14 cellular contexts compared by ENCODE assay signal in genomic region chr7:134364619-134365037, GRCh38. TPM values are rescaled to one million over a fixed set of nuclear protein-coding genes. Genes with fewer than 3 reads are reported as not detected.
A peak's percentile ranks its signal among the peaks of the same experiment; 100 is the strongest.
DNase-seq lines count a peak whose midpoint lies in the region; ATAC-seq, FAIRE-seq and TF ChIP-seq lines count a peak whose summit lies in the region.
"Had no signal": no experiment of that assay in that cellular context is flagged by ENCODE, and none has a peak within 500 bp of the region (broad histone marks: within the 10 kb centered on the region; RNA-seq: fewer than 3 reads in every experiment).

No MANE protein-coding gene starts in this region.

- no peak for TF ChIP-seq RAD21 in liver (IDR thresholded peaks at IDR 0.05)

- no peak overlapping the region for H3K9ac ChIP-seq in duodenal mucosa (ENCODE audit: low read depth in 1 of 2, low read length in 2 of 2)
- H3K9ac ChIP-seq in liver (ENCODE audit: low read depth in 1 of 2, low read length in 2 of 2) = no peak overlapping the region

- H3K36me3 ChIP-seq in duodenal mucosa (ENCODE audit: control insufficient read depth in 1 of 2, insufficient read depth in 2 of 2, low read length in 2 of 2) (no peaks in the 10 kb centered on the region), liver (ENCODE audit: control insufficient read depth in 4 of 4, insufficient read depth in 3 of 4, low read depth in 1 of 4, low read length in 3 of 4) (no peaks in the 10 kb centered on the region)

- no peak for TF ChIP-seq CTCF in liver (IDR thresholded peaks at IDR 0.05; ENCODE audit: low read depth, low read length, missing input control)

- no peaks in the 10 kb centered on the region for H3K27me3 ChIP-seq in duodenal mucosa (ENCODE audit: control insufficient read depth in 1 of 2, insufficient read depth in 2 of 2, low read length in 2 of 2)
- no peaks in the 10 kb centered on the region for H3K27me3 ChIP-seq in liver (ENCODE audit: control insufficient read depth in 4 of 4, insufficient read depth in 4 of 4, low read length in 3 of 4)

- DNase-seq in AG20443 (ENCODE audit: low spot score) = peak; percentile 52
- DNase-seq in LoVo (ENCODE audit: low spot score) = peak; percentile 89
- DNase-seq in frontal cortex (ENCODE audit: low spot score in 2 of 2) = no peak
- DNase-seq in activated CD4-positive, alpha-beta T cell treated with anti-CD3 and anti-CD28 coated beads for 1 hour = no peak
- DNase-seq in NCI-H2171 treated with DMSO at 0.1 percent for 48 hours (lab: John Stamatoyannopoulos, UW) = no peak
- DNase-seq: activated CD4-positive, alpha-beta T cell treated with anti-CD3 and anti-CD28 coated beads, Interleukin-2, amount 50 U/mL, for 48 hours; activated naive CD4-positive, alpha-beta T cell; C1 segment of cervical spinal cord; naive B cell; NCI-H748 treated with DMSO at 0.1 percent for 48 hours; T-helper 1 cell had no signal

- H3K4me3 ChIP-seq in duodenal mucosa (ENCODE audit: low read depth in 1 of 2, low read length in 2 of 2) (no peak overlapping the region), liver (ENCODE audit: low read depth in 1 of 3, low read length in 3 of 3) (no peak overlapping the region)

- no peak for FAIRE-seq in frontal cortex (lab: Jason Lieb, UNC)

- H3K27ac ChIP-seq in duodenal mucosa (ENCODE audit: low read depth, low read length) (peak overlapping the region; percentile 55), liver (ENCODE audit: low read depth in 1 of 2, low read length in 2 of 2) (peak overlapping the region; percentile 69 to 88)

- H3K9me3 ChIP-seq in duodenal mucosa (ENCODE audit: control insufficient read depth in 1 of 2, low read length in 2 of 2) = no peaks in the 10 kb centered on the region
- H3K9me3 ChIP-seq in liver (ENCODE audit: control insufficient read depth in 4 of 4, low read length in 3 of 4) = no peaks in the 10 kb centered on the region

- H3K4me1 ChIP-seq in duodenal mucosa (ENCODE audit: control insufficient read depth in 1 of 2, insufficient read depth in 2 of 2, low read length in 2 of 2) (peaks cover 24 to 50% of the 10 kb centered on the region in 2 donors), liver (ENCODE audit: control insufficient read depth in 4 of 4, insufficient read depth in 4 of 4, low read length in 3 of 4) (peaks cover 16 to 77% (median 51%) of the 10 kb centered on the region in 4 donors)

- no peak for ATAC-seq in GM18502 (IDR thresholded peaks at IDR 0.05; ENCODE audit: poor library complexity, unreplicated experiment)

TF ChIP-seq in liver, 16 proteins besides CTCF, POLR2A, EP300 and RAD21:
- TF ChIP-seq MAX (IDR thresholded peaks at IDR 0.05) (no peak), HNF4A (conservative IDR thresholded peaks at IDR 0.05) (no peak), NR2F2 (IDR thresholded peaks at IDR 0.05) (no peak), EGR1 (IDR thresholded peaks at IDR 0.05; ENCODE audit: low read depth in 2 of 2) (no peak), YY1 (IDR thresholded peaks at IDR 0.05) (peak; percentile 25), JUND (IDR thresholded peaks at IDR 0.05) (peak in 1 of 2 donors; percentile 13)

RNA-seq across cellular contexts. Expression of gene SLC35B4, which starts 47.9 kb away (rescaled TPM):
- 10 to 100 TPM in 1 of 2 donors, 1 to 10 TPM in 1; 5.9 to 11.9 TPM for total RNA-seq in liver
- polyA plus RNA-seq in liver = 10 to 100 TPM in 1 of 2 donors, 1 to 10 TPM in 1; 5.7 to 17.7 TPM
- total RNA-seq in frontal cortex = 24.5 TPM

Comparison
In these comparisons a context has a peak if more than half of its experiments do, and no peak if none do; other contexts are left out.
1. DNase-seq: peak in AG20443 (single experiment) and LoVo (single experiment); none in frontal cortex (0 of 2), activated CD4-positive, alpha-beta T cell treated with anti-CD3 and anti-CD28 coated beads for 1 hour (single experiment) and NCI-H2171 treated with DMSO at 0.1 percent for 48 hours (single experiment).